Comparison of ENCODE assay signal across 13 cellular contexts in the genomic region with DNA sequence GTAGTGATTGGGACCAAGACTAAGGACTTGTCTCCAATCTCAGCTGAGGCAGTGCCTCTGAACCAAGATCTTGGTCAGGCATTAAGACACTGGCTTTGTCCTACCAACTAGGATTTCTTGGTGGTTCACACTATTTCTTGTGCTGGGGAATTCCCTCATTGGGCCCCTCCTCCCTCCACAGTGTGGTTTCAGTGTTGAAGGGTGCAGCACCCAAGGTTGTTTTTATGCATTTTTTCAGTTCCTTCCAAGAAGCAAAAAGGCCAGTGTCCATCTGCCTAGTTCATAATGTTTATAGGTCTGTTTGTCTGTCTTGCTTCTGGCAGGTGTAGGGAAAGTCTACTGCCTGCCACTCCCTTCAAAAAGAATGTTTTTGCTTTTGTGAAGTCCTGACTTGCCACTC. TPM values are rescaled to one million over a fixed set of nuclear protein-coding genes. Genes with fewer than 3 reads are reported as not detected.
DNase-seq lines count a peak whose midpoint lies in the region; ATAC-seq and TF ChIP-seq lines count a peak whose summit lies in the region.
"Had no signal": no experiment of that assay in that cellular context is flagged by ENCODE, and none has a peak within 500 bp of the region (broad histone marks: within the 10 kb centered on the region; RNA-seq: fewer than 3 reads in every experiment).

No MANE protein-coding gene starts in this region.

- CTCF ChIA-PET in CD4-positive, alpha-beta T cell (lab: Charles Lee) = no interaction called here
- CTCF ChIA-PET in A673 (lab: Charles Lee) = no interaction called here

- no peaks in the 10 kb centered on the region for H3K9me3 Mint-ChIP-seq in CD4-positive, alpha-beta T cell
- H3K9me3 Mint-ChIP-seq in activated naive CD8-positive, alpha-beta T cell treated with anti-CD3 and anti-CD28 coated beads for 36 hours = no peaks in the 10 kb centered on the region
- H3K9me3 Mint-ChIP-seq in HFFc6 = no peaks in the 10 kb centered on the region

- H3K27ac ChIP-seq in CD4-positive, alpha-beta T cell (ENCODE audit: low read depth, low read length) = no peak overlapping the region
- no peak overlapping the region for H3K27ac ChIP-seq in A673 (ENCODE audit: low read depth, low read length, poor library complexity, severe bottlenecking)
- H3K27ac ChIP-seq: heart right ventricle, prostate gland had no signal

- no peak for DNase-seq in CD4-positive, alpha-beta T cell
- DNase-seq in activated naive CD8-positive, alpha-beta T cell treated with anti-CD3 and anti-CD28 coated beads for 36 hours = peak; percentile 58
- DNase-seq in cortex of kidney (lab: John Stamatoyannopoulos, UW) (no peak), HFFc6 (no peak), A673 (ENCODE audit: low spot score) (no peak)
- DNase-seq: Caco-2, GOT3, heart right ventricle, SW 1271 had no signal

- no TSS peak for BruUV-seq in A673 (replicated peaks; lab: Mats Ljungman, UMichigan)

- H3K9me3 ChIP-seq in CD4-positive, alpha-beta T cell (ENCODE audit: control insufficient read depth, low read length) = no peaks in the 10 kb centered on the region
- no peaks in the 10 kb centered on the region for H3K9me3 ChIP-seq in A673 (ENCODE audit: low read depth, low read length, poor library complexity, severe bottlenecking)
- H3K9me3 ChIP-seq: Caco-2, heart right ventricle, prostate gland had no signal

- H3K4me1 Mint-ChIP-seq in CD4-positive, alpha-beta T cell (ENCODE audit: low read depth) = peaks cover 17% of the 10 kb centered on the region
- H3K4me1 Mint-ChIP-seq in activated naive CD8-positive, alpha-beta T cell treated with anti-CD3 and anti-CD28 coated beads for 36 hours = peaks cover 18% of the 10 kb centered on the region
- H3K4me1 Mint-ChIP-seq in HFFc6 (ENCODE audit: low read depth) = peaks cover 6% of the 10 kb centered on the region

- H3K27me3 Mint-ChIP-seq in CD4-positive, alpha-beta T cell = peaks cover 4% of the 10 kb centered on the region
- peaks cover 5% of the 10 kb centered on the region for H3K27me3 Mint-ChIP-seq in activated naive CD8-positive, alpha-beta T cell treated with anti-CD3 and anti-CD28 coated beads for 36 hours
- peaks cover 7% of the 10 kb centered on the region; the same call in 1 of the 2 replicates for H3K27me3 Mint-ChIP-seq in HFFc6 (ENCODE audit: insufficient read depth)

- peaks cover 52% of the 10 kb centered on the region for H3K36me3 Mint-ChIP-seq in CD4-positive, alpha-beta T cell (ENCODE audit: low read depth)
- H3K36me3 Mint-ChIP-seq in activated naive CD8-positive, alpha-beta T cell treated with anti-CD3 and anti-CD28 coated beads for 36 hours = peaks cover 19% of the 10 kb centered on the region
- H3K36me3 Mint-ChIP-seq in HFFc6 (ENCODE audit: low read depth) = peaks cover 46% of the 10 kb centered on the region

- intact Hi-C loops in CD4-positive, alpha-beta T cell (cut with DNase I, micrococcal nuclease) = no loop called here
- intact Hi-C loops in A673 (cut with micrococcal nuclease; ENCODE audit: unreplicated experiment) = no loop called here

- ATAC-seq in CD4-positive, alpha-beta T cell (ENCODE audit: poor library complexity) = peak; percentile 81
- ATAC-seq in GM19035 (IDR thresholded peaks at IDR 0.05; ENCODE audit: unreplicated experiment) (peak; percentile 81), HG03108 (IDR thresholded peaks at IDR 0.05; ENCODE audit: unreplicated experiment) (peak; percentile 74), HG03039 (IDR thresholded peaks at IDR 0.05; ENCODE audit: unreplicated experiment) (no peak)
- ATAC-seq: heart right ventricle had no signal

- H3K4me3 Mint-ChIP-seq in CD4-positive, alpha-beta T cell = peak overlapping the region; percentile 21
- H3K4me3 Mint-ChIP-seq in activated naive CD8-positive, alpha-beta T cell treated with anti-CD3 and anti-CD28 coated beads for 36 hours = peak overlapping the region; percentile 51
- H3K4me3 Mint-ChIP-seq in HFFc6 = no peak overlapping the region

- H3K36me3 ChIP-seq in A673 (ENCODE audit: insufficient read depth, low read length, poor library complexity, severe bottlenecking) = peaks cover 32% of the 10 kb centered on the region

- H3K4me3 ChIP-seq in A673 (ENCODE audit: low read depth, low read length, poor library complexity, severe bottlenecking) = no peak overlapping the region
- H3K4me3 ChIP-seq: heart right ventricle, prostate gland had no signal

- H3K4me1 ChIP-seq in A673 (ENCODE audit: insufficient read depth, low read length, poor library complexity, severe bottlenecking) = no peaks in the 10 kb centered on the region
- H3K4me1 ChIP-seq: prostate gland had no signal

- POLR2A ChIA-PET in CD4-positive, alpha-beta T cell (lab: Charles Lee) = no interaction called here
- POLR2A ChIA-PET in A673 (lab: Charles Lee; ENCODE audit: low non-redundant PET) = interaction anchor here (0.7 kb wide), 1 partner anchor 45 kb away, joined by 5 read pairs; no protein-coding TSS in a partner anchor

- peak overlapping the region; percentile 76 for H3K27ac Mint-ChIP-seq in CD4-positive, alpha-beta T cell
- peak overlapping the region; percentile 69 for H3K27ac Mint-ChIP-seq in activated naive CD8-positive, alpha-beta T cell treated with anti-CD3 and anti-CD28 coated beads for 36 hours
- H3K27ac Mint-ChIP-seq in HFFc6 = no peak overlapping the region

- no peak for TF ChIP-seq CTCF in CD4-positive, alpha-beta T cell (IDR thresholded peaks at IDR 0.05)
- TF ChIP-seq CTCF in HFFc6 (IDR thresholded peaks at IDR 0.05) (no peak), A673 (conservative IDR thresholded peaks at IDR 0.05; ENCODE audit: low read depth, low read length) (no peak)

- no peaks in the 10 kb centered on the region for H3K27me3 ChIP-seq in CD4-positive, alpha-beta T cell (ENCODE audit: control insufficient read depth, insufficient read depth, low read length)
- no peaks in the 10 kb centered on the region for H3K27me3 ChIP-seq in A673 (replicated peaks; ENCODE audit: insufficient read depth, low read depth, low read length, poor library complexity)

RNA-seq across cellular contexts. Expression of gene ITPKA, which starts 10.6 kb away (rescaled TPM):
- not detected for total RNA-seq in CD4-positive, alpha-beta T cell
- 1 to 10 TPM; 1.3 to 1.6 TPM for total RNA-seq in activated naive CD8-positive, alpha-beta T cell treated with anti-CD3 and anti-CD28 coated beads for 36 hours
- total RNA-seq in HFFc6 (2021; fragmentation: NEBNext Ultra II Directional; extraction: Animal tissue kit (Norgen Biotek cat#: 25700)) = 1 to 10 TPM; 1.2 to 2.4 (median 2.3) TPM
- total RNA-seq in A673 (2021) = 4.3 and 5.6 TPM in 2 replicates

RNA-seq across cellular contexts. Expression of gene LTK, which starts 30.5 kb away (rescaled TPM):
- total RNA-seq in CD4-positive, alpha-beta T cell = 1 to 10 TPM; 9.7 to 9.9 TPM
- total RNA-seq in activated naive CD8-positive, alpha-beta T cell treated with anti-CD3 and anti-CD28 coated beads for 36 hours = under 1 TPM in 1 of 2 experiments, not detected in 1; 0.16 TPM
- 1 to 10 TPM in 4 of 6 experiments, under 1 TPM in 2; 0.19 to 1.8 (median 1.2) TPM for total RNA-seq in HFFc6 (2021; fragmentation: NEBNext Ultra II Directional; extraction: Animal tissue kit (Norgen Biotek cat#: 25700))
- total RNA-seq in A673 (2021) = 3.8 and 5.4 TPM in 2 replicates
